ENCODE assay signal across 19 cellular contexts in genomic region chr20:16944753-16945152, GRCh38.
DNase-seq lines count a peak whose midpoint lies in the region; ATAC-seq and TF ChIP-seq lines count a peak whose summit lies in the region.
"Had no signal": no experiment of that assay in that cellular context is flagged by ENCODE, and none has a peak within 500 bp of the region (broad histone marks: within the 10 kb centered on the region; RNA-seq: fewer than 3 reads in every experiment).

No MANE protein-coding gene starts in this region.

- TF ChIP-seq CTCF in A673 (conservative IDR thresholded peaks at IDR 0.05; ENCODE audit: low read depth, low read length) = no peak
- no peak for TF ChIP-seq CTCF in endodermal cell (conservative IDR thresholded peaks at IDR 0.05)
- no peak for TF ChIP-seq CTCF in mesothelial cell of epicardium (IDR thresholded peaks at IDR 0.05; ENCODE audit: unreplicated experiment)

- H3K27me3 Mint-ChIP-seq in endodermal cell (ENCODE audit: insufficient read depth) (no peaks in the 10 kb centered on the region), mesothelial cell of epicardium (ENCODE audit: low read depth) (peaks cover 6% of the 10 kb centered on the region)

- peaks cover 5% of the 10 kb centered on the region for H3K9me3 Mint-ChIP-seq in endodermal cell
- peaks cover 6% of the 10 kb centered on the region for H3K9me3 Mint-ChIP-seq in mesothelial cell of epicardium

- POLR2A ChIA-PET in A673 (lab: Charles Lee; ENCODE audit: low non-redundant PET) = no interaction called here

- H3K9me3 ChIP-seq in A673 (ENCODE audit: low read depth, low read length, poor library complexity, severe bottlenecking) (no peaks in the 10 kb centered on the region), endodermal cell (ENCODE audit: control insufficient read depth, low read length) (peaks cover 8% of the 10 kb centered on the region)
- H3K9me3 ChIP-seq: HAP-1 had no signal

- H3K4me1 Mint-ChIP-seq in endodermal cell = peaks cover 6% of the 10 kb centered on the region
- peaks cover 26% of the 10 kb centered on the region for H3K4me1 Mint-ChIP-seq in mesothelial cell of epicardium

- H3K36me3 Mint-ChIP-seq in endodermal cell (ENCODE audit: low read depth) = no peaks in the 10 kb centered on the region
- H3K36me3 Mint-ChIP-seq in mesothelial cell of epicardium = no peaks in the 10 kb centered on the region

- H3K27me3 ChIP-seq in A673 (replicated peaks; ENCODE audit: insufficient read depth, low read depth, low read length, poor library complexity) = no peaks in the 10 kb centered on the region
- H3K27me3 ChIP-seq in endodermal cell (ENCODE audit: control insufficient read depth, insufficient read depth, low read length, poor library complexity, severe bottlenecking) = no peaks in the 10 kb centered on the region
- H3K27me3 ChIP-seq: BLaER1 treated with 17β-estradiol and CSF1 and Interleukin-3, amounts not matched to agents 10 nM and 100 nM had no signal

- ATAC-seq in GM21717 (IDR thresholded peaks at IDR 0.05; ENCODE audit: unreplicated experiment) (no peak), GM18870 (IDR thresholded peaks at IDR 0.05; ENCODE audit: unreplicated experiment) (no peak)
- ATAC-seq: K562 had no signal

- H3K27ac Mint-ChIP-seq in endodermal cell (no peak overlapping the region), mesothelial cell of epicardium (peak overlapping the region; percentile 79)

- DNase-seq in A673 (ENCODE audit: low spot score) = peak; percentile 72
- DNase-seq in NCI-H460 (ENCODE audit: extremely low read depth, low read depth) = peak; percentile 54
- DNase-seq in endodermal cell = no peak
- no peak for DNase-seq in mesothelial cell of epicardium (ENCODE audit: low spot score in 2 of 2, unreplicated experiment in 2 of 2)
- DNase-seq in inferior parietal cortex (ENCODE audit: extremely low spot score) = no peak
- DNase-seq in HCEC 1CT = no peak
- DNase-seq: DMS 273 treated with DMSO at 0.1 percent for 48 hours; MV-4-11; NCI-H1417; NCI-H2029; NCI-H524 treated with DMSO at 0.1 percent for 48 hours; NK-92 treated with Interleukin-12 subunit alpha and Interleukin-12 subunit beta, amount 100 ng/mL, for 24 hours; OCI-M1; RPMI8226 had no signal

- H3K4me1 ChIP-seq in A673 (ENCODE audit: insufficient read depth, low read length, poor library complexity, severe bottlenecking) (no peaks in the 10 kb centered on the region), endodermal cell (ENCODE audit: control insufficient read depth, insufficient read depth, low read length) (peaks cover 5% of the 10 kb centered on the region)
- H3K4me1 ChIP-seq: BLaER1 treated with 17β-estradiol and CSF1 and Interleukin-3, amounts not matched to agents 10 nM and 100 nM; HAP-1 had no signal

- H3K4me3 Mint-ChIP-seq in endodermal cell (no peak overlapping the region), mesothelial cell of epicardium (no peak overlapping the region)

- CTCF ChIA-PET in A673 (lab: Charles Lee) = no interaction called here

- no TSS peak for BruUV-seq in A673 (replicated peaks; lab: Mats Ljungman, UMichigan)

- H3K36me3 ChIP-seq in A673 (ENCODE audit: insufficient read depth, low read length, poor library complexity, severe bottlenecking) (no peaks in the 10 kb centered on the region), endodermal cell (ENCODE audit: control insufficient read depth, insufficient read depth, low read length) (no peaks in the 10 kb centered on the region)
- H3K36me3 ChIP-seq: BLaER1 treated with 17β-estradiol and CSF1 and Interleukin-3, amounts not matched to agents 10 nM and 100 nM; HAP-1 had no signal

- peak overlapping the region; percentile 15 for H3K27ac ChIP-seq in A673 (ENCODE audit: low read depth, low read length, poor library complexity, severe bottlenecking)
- peak overlapping the region; percentile 10 for H3K27ac ChIP-seq in endodermal cell (ENCODE audit: low read depth, low read length)
- H3K27ac ChIP-seq: BLaER1 treated with 17β-estradiol and CSF1 and Interleukin-3, amounts not matched to agents 10 nM and 100 nM had no signal

- WGBS in endodermal cell (ENCODE audit: insufficient coverage in 1 of 2, insufficient read length in 1 of 2), 2 experiments = 33 to 47% methylated on average over 1 to 2 of the region's 2 CpGs

- intact Hi-C loops in A673 (cut with micrococcal nuclease; ENCODE audit: unreplicated experiment) = no loop called here

- no peak overlapping the region for H3K4me3 ChIP-seq in A673 (ENCODE audit: low read depth, low read length, poor library complexity, severe bottlenecking)
- H3K4me3 ChIP-seq in endodermal cell (ENCODE audit: low read length) = no peak overlapping the region
- H3K4me3 ChIP-seq: BLaER1 treated with 17β-estradiol and CSF1 and Interleukin-3, amounts not matched to agents 10 nM and 100 nM; HAP-1; K562 had no signal

- no peak overlapping the region for H3K9ac ChIP-seq in endodermal cell (ENCODE audit: extremely low read depth, low read length, poor library complexity, severe bottlenecking)
- H3K9ac ChIP-seq: BLaER1 treated with 17β-estradiol and CSF1 and Interleukin-3, amounts not matched to agents 10 nM and 100 nM had no signal

Comparison
In these comparisons a context has a peak if more than half of its experiments do, and no peak if none do; other contexts are left out.
1. DNase-seq: peak in A673 (single experiment) and NCI-H460 (single experiment); none in endodermal cell (single experiment), mesothelial cell of epicardium (0 of 2), inferior parietal cortex (single experiment) and HCEC 1CT (single experiment).